Comparison of ENCODE assay signal across 15 cellular contexts in the genomic region with DNA sequence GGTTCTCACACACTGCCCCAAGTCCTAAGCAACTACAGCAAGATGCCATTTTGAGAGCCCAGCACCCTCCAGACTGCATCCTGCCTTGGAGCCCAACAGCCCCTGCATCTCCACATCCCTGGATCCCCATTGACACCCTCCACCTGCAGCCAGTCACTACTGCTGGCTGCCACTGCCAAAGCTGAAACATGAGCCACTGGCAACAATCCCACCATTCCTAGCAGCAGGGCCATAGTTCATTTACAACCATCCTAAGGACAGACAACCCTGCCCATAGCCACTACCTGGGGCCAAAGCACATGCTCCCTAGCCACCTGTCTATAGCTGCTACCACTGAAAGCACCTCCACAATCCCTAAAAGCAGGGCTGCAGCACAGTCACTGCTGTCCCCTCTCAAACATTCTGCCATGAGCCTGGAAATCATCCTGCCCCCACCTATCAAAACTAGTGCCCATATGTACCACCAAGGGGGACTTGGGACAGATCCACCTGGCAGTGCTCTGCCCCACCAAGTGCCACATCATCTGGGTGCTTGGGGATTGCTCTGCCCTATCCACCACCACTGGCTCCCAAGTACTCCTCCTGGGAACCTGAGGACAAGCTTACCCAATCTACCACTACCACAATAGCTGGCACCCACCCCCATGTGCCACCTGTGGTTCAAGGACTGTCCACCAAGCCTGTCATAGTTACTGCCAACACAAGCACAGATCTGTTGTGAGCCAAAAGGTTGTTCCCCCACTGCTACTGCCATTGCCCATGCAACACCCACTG.
DNase-seq lines count a peak whose midpoint lies in the region; ATAC-seq and TF ChIP-seq lines count a peak whose summit lies in the region.
"Had no signal": no experiment of that assay in that cellular context is flagged by ENCODE, and none has a peak within 500 bp of the region (broad histone marks: within the 10 kb centered on the region; RNA-seq: fewer than 3 reads in every experiment).

No MANE protein-coding gene starts in this region.

- H3K4me3 ChIP-seq in heart right ventricle = no peak overlapping the region
- H3K4me3 ChIP-seq in right atrium auricular region = no peak overlapping the region
- no peak overlapping the region for H3K4me3 ChIP-seq in adrenal gland
- H3K4me3 ChIP-seq: BLaER1 treated with 17β-estradiol and CSF1 and Interleukin-3, amounts not matched to agents 10 nM and 100 nM; HAP-1 had no signal

- H3K27me3 ChIP-seq in heart right ventricle (no peaks in the 10 kb centered on the region), right atrium auricular region (no peaks in the 10 kb centered on the region), adrenal gland (no peaks in the 10 kb centered on the region)
- H3K27me3 ChIP-seq: BLaER1 treated with 17β-estradiol and CSF1 and Interleukin-3, amounts not matched to agents 10 nM and 100 nM had no signal

- peak in 6 of 8 donors; percentile 9 to 44 (median 24) for ATAC-seq in heart right ventricle
- ATAC-seq in GM21786 (IDR thresholded peaks at IDR 0.05; ENCODE audit: unreplicated experiment) = no peak

- TF ChIP-seq POLR2A in adrenal gland (IDR thresholded peaks at IDR 0.05) = no peak

- H3K9me3 ChIP-seq in heart right ventricle (peaks cover 0 to 5% (median 0%) of the 10 kb centered on the region in 11 donors), right atrium auricular region (no peaks in the 10 kb centered on the region), adrenal gland (replicated peaks in 1 of 3) (no peaks in the 10 kb centered on the region)
- H3K9me3 ChIP-seq: BLaER1 treated with 17β-estradiol and CSF1 and Interleukin-3, amounts not matched to agents 10 nM and 100 nM; HAP-1 had no signal

- H3K36me3 ChIP-seq in heart right ventricle = no peaks in the 10 kb centered on the region
- H3K36me3 ChIP-seq in right atrium auricular region = no peaks in the 10 kb centered on the region
- no peaks in the 10 kb centered on the region for H3K36me3 ChIP-seq in adrenal gland (replicated peaks in 1 of 2)
- H3K36me3 ChIP-seq: BLaER1 treated with 17β-estradiol and CSF1 and Interleukin-3, amounts not matched to agents 10 nM and 100 nM; HAP-1 had no signal

- no peak overlapping the region for H3K27ac ChIP-seq in heart right ventricle
- H3K27ac ChIP-seq in right atrium auricular region = no peak overlapping the region
- H3K27ac ChIP-seq in adrenal gland = no peak overlapping the region
- H3K27ac ChIP-seq: BLaER1 treated with 17β-estradiol and CSF1 and Interleukin-3, amounts not matched to agents 10 nM and 100 nM had no signal

- H3K4me1 ChIP-seq in heart right ventricle = peaks cover 0 to 9% (median 0%) of the 10 kb centered on the region in 9 donors
- H3K4me1 ChIP-seq in right atrium auricular region = no peaks in the 10 kb centered on the region
- H3K4me1 ChIP-seq in adrenal gland (replicated peaks in 1 of 2) = no peaks in the 10 kb centered on the region
- H3K4me1 ChIP-seq: BLaER1 treated with 17β-estradiol and CSF1 and Interleukin-3, amounts not matched to agents 10 nM and 100 nM; HAP-1 had no signal

- peak; percentile 15 for DNase-seq in NCI-H2029 (lab: John Stamatoyannopoulos, UW)
- DNase-seq in NCI-H2029 treated with DMSO at 0.1 percent for 48 hours (lab: John Stamatoyannopoulos, UW) = no peak
- DNase-seq in heart right ventricle = no peak
- DNase-seq in right atrium auricular region (ENCODE audit: low spot score) = no peak
- DNase-seq in islet precursor cell = peak; percentile 43
- no peak for DNase-seq in adrenal gland
- no peak for DNase-seq in GM20000 (ENCODE audit: low spot score)
- DNase-seq: 8988T; Calu3; CD4-positive, alpha-beta T cell; DMS 273 treated with DMSO at 0.1 percent for 48 hours; DMS79 had no signal

- TF ChIP-seq CTCF in heart right ventricle (IDR thresholded peaks at IDR 0.05) = no peak
- no peak for TF ChIP-seq CTCF in right atrium auricular region (IDR thresholded peaks at IDR 0.05)
- no peak for TF ChIP-seq CTCF in adrenal gland (IDR thresholded peaks at IDR 0.05)
- TF ChIP-seq CTCF in GM20000 (IDR thresholded peaks at IDR 0.05; ENCODE audit: extremely low read depth, missing control alignments) = no peak

- intact Hi-C loops in heart right ventricle (cut with DNase I) (no loop called here), adrenal gland (cut with DNase I) (no loop called here)

Comparison
In these comparisons a context has a peak if more than half of its experiments do, and no peak if none do; other contexts are left out.
1. DNase-seq: peak in NCI-H2029 (single experiment) and islet precursor cell (single experiment); none in NCI-H2029 treated with DMSO at 0.1 percent for 48 hours (single experiment), heart right ventricle (0 of 2), right atrium auricular region (single experiment), adrenal gland (0 of 7) and GM20000 (single experiment).